ENCODE assay signal across 11 cellular contexts in genomic region chr14:75022655-75023054, GRCh38. TPM values are rescaled to one million over a fixed set of nuclear protein-coding genes. Genes with fewer than 3 reads are reported as not detected.
DNase-seq lines count a peak whose midpoint lies in the region; ATAC-seq, FAIRE-seq and TF ChIP-seq lines count a peak whose summit lies in the region.
"Had no signal": no experiment of that assay in that cellular context is flagged by ENCODE, and none has a peak within 500 bp of the region (broad histone marks: within the 10 kb centered on the region; RNA-seq: fewer than 3 reads in every experiment).

No MANE protein-coding gene starts in this region.

- no peak for TF ChIP-seq POLR2A in GM12891 (IDR thresholded peaks at IDR 0.05; ENCODE audit: low read depth, low read length)

- H3K27ac ChIP-seq in WERI-Rb-1 (no peak overlapping the region), right cardiac atrium (ENCODE audit: low read length) (no peak overlapping the region)
- H3K27ac ChIP-seq: upper lobe of left lung had no signal

- no peak overlapping the region for H3K4me3 ChIP-seq in WERI-Rb-1 (ENCODE audit: low read depth, low read length)
- no peak overlapping the region for H3K4me3 ChIP-seq in right cardiac atrium (ENCODE audit: low read length)
- H3K4me3 ChIP-seq: upper lobe of left lung had no signal

- no peak overlapping the region for H3K4me3 Mint-ChIP-seq in activated T-cell treated with anti-CD3 and anti-CD28 coated beads, Interleukin-2, amount 50 U/mL, for 4 hours
- H3K4me3 Mint-ChIP-seq: naive B cell had no signal

- no peaks in the 10 kb centered on the region for H3K4me1 Mint-ChIP-seq in activated T-cell treated with anti-CD3 and anti-CD28 coated beads, Interleukin-2, amount 50 U/mL, for 4 hours (ENCODE audit: low read depth)
- H3K4me1 Mint-ChIP-seq: naive B cell had no signal

- H3K4me1 ChIP-seq in right cardiac atrium (ENCODE audit: control insufficient read depth, insufficient read depth, low read length) = no peaks in the 10 kb centered on the region

- peak; percentile 68 for TF ChIP-seq CTCF in WERI-Rb-1 (IDR thresholded peaks at IDR 0.05; ENCODE audit: low read depth, low read length)

- intact Hi-C loops in right cardiac atrium (cut with DNase I) = no loop called here

- peak; percentile 90 to 95 for ATAC-seq in right cardiac atrium
- no peak for ATAC-seq in activated T-cell treated with anti-CD3 and anti-CD28 coated beads, Interleukin-2, amount 50 U/mL, for 4 hours

- H3K36me3 Mint-ChIP-seq in activated T-cell treated with anti-CD3 and anti-CD28 coated beads, Interleukin-2, amount 50 U/mL, for 4 hours (ENCODE audit: insufficient read depth) = peaks cover 27% of the 10 kb centered on the region

- no peaks in the 10 kb centered on the region for H3K9me3 ChIP-seq in WERI-Rb-1 (ENCODE audit: severe bottlenecking)
- H3K9me3 ChIP-seq in right cardiac atrium (ENCODE audit: control insufficient read depth, low read length) = no peaks in the 10 kb centered on the region
- H3K9me3 ChIP-seq: upper lobe of left lung had no signal

- H3K27me3 ChIP-seq in WERI-Rb-1 (ENCODE audit: insufficient read depth, low read depth, severe bottlenecking) (no peaks in the 10 kb centered on the region), right cardiac atrium (ENCODE audit: control insufficient read depth, insufficient read depth) (no peaks in the 10 kb centered on the region)
- H3K27me3 ChIP-seq: upper lobe of left lung had no signal

- H3K27me3 Mint-ChIP-seq in activated T-cell treated with anti-CD3 and anti-CD28 coated beads, Interleukin-2, amount 50 U/mL, for 4 hours (ENCODE audit: low read depth) = no peaks in the 10 kb centered on the region
- H3K27me3 Mint-ChIP-seq: naive B cell had no signal

- no peak for FAIRE-seq in GM12891 (lab: Jason Lieb, UNC)

- peak; percentile 22 for DNase-seq in AG20443 (ENCODE audit: low spot score)
- peak; percentile 19 for DNase-seq in H4 (ENCODE audit: low spot score)
- peak; percentile 34 for DNase-seq in WERI-Rb-1
- DNase-seq in right cardiac atrium = peak; percentile 57 to 80 (median 76)
- no peak for DNase-seq in NCI-H2081 (lab: John Stamatoyannopoulos, UW)
- DNase-seq in GM12891 (ENCODE audit: insufficient read length, low spot score) = no peak
- no peak for DNase-seq in activated T-cell treated with anti-CD3 and anti-CD28 coated beads, Interleukin-2, amount 50 U/mL, for 4 hours
- no peak for DNase-seq in effector CD4-positive, alpha-beta T cell
- DNase-seq: naive B cell; NK-92 treated with Interleukin-12 subunit alpha and Interleukin-12 subunit beta, amount 100 ng/mL, for 24 hours had no signal

- 60% methylated on average over 8 of the region's 8 CpGs for WGBS in right cardiac atrium

- H3K36me3 ChIP-seq in WERI-Rb-1 = peaks cover 41% of the 10 kb centered on the region

- no peaks in the 10 kb centered on the region for H3K9me3 Mint-ChIP-seq in activated T-cell treated with anti-CD3 and anti-CD28 coated beads, Interleukin-2, amount 50 U/mL, for 4 hours
- H3K9me3 Mint-ChIP-seq: naive B cell had no signal

TF ChIP-seq in GM12891, 5 proteins besides CTCF, POLR2A, EP300 and RAD21:
- TF ChIP-seq POLR2AphosphoS5 (IDR thresholded peaks at IDR 0.05; ENCODE audit: low read depth, low read length) (no peak), POU2F2 (IDR thresholded peaks at IDR 0.05; ENCODE audit: low read depth, low read length) (no peak), SPI1 (IDR thresholded peaks at IDR 0.05; ENCODE audit: low read depth, low read length) (no peak), PAX5 (IDR thresholded peaks at IDR 0.05; ENCODE audit: insufficient read depth, low read length, severe bottlenecking) (no peak), TAF1 (IDR thresholded peaks at IDR 0.05; ENCODE audit: low read depth, low read length) (no peak)
TF ChIP-seq in GM12891: peak in this region for 0.

RNA-seq across cellular contexts. Expression of gene EIF2B2, which starts 19.9 kb away (rescaled TPM):
- 51.0 and 90.5 TPM in 2 replicates for total RNA-seq in H4 (2014; rRNA removed; shearing (Covaris generic))
- total RNA-seq in right cardiac atrium = 10 to 100 TPM; 29.4 to 39.9 (median 35.9) TPM
- polyA plus RNA-seq in right cardiac atrium = 25.9 TPM
- polyA plus RNA-seq in GM12891 (2012; ENCODE audit: low read depth, missing spikeins) = 49.2 TPM
- total RNA-seq in activated T-cell treated with anti-CD3 and anti-CD28 coated beads, Interleukin-2, amount 50 U/mL, for 4 hours = 10 to 100 TPM; 61.2 to 69.4 (median 66.0) TPM

RNA-seq across cellular contexts. Expression of gene MLH3, which starts 28.6 kb away (rescaled TPM):
- total RNA-seq in H4 (2014; rRNA removed; shearing (Covaris generic)) = 6.6 and 11.8 TPM in 2 replicates
- 10 to 100 TPM; 23.2 to 27.7 (median 25.1) TPM for total RNA-seq in right cardiac atrium
- 12.5 TPM for polyA plus RNA-seq in right cardiac atrium
- 11.2 TPM for polyA plus RNA-seq in GM12891 (2012; ENCODE audit: low read depth, missing spikeins)
- total RNA-seq in activated T-cell treated with anti-CD3 and anti-CD28 coated beads, Interleukin-2, amount 50 U/mL, for 4 hours = 10 to 100 TPM; 11.0 to 14.7 (median 11.7) TPM

RNA-seq across cellular contexts. Expression of gene ACYP1, which starts 41.2 kb away (rescaled TPM):
- total RNA-seq in H4 (2014; rRNA removed; shearing (Covaris generic)) = 9.7 and 14.8 TPM in 2 replicates
- total RNA-seq in right cardiac atrium = 10 to 100 TPM; 10.2 to 14.2 (median 11.5) TPM
- 24.0 TPM for polyA plus RNA-seq in right cardiac atrium
- 20.7 TPM for polyA plus RNA-seq in GM12891 (2012; ENCODE audit: low read depth, missing spikeins)
- total RNA-seq in activated T-cell treated with anti-CD3 and anti-CD28 coated beads, Interleukin-2, amount 50 U/mL, for 4 hours = 10 to 100 TPM; 16.0 to 17.3 (median 16.8) TPM

RNA-seq across cellular contexts. Expression of gene ZC2HC1C, which starts 46.8 kb away (rescaled TPM):
- total RNA-seq in H4 (2014; rRNA removed; shearing (Covaris generic)) = 0.21 and 2.7 TPM in 2 replicates
- total RNA-seq in right cardiac atrium = 10 to 100 TPM in 1 of 4 donors, 1 to 10 TPM in 3; 6.9 to 10.8 (median 9.1) TPM
- 8.4 TPM for polyA plus RNA-seq in right cardiac atrium
- 0.59 TPM for polyA plus RNA-seq in GM12891 (2012; ENCODE audit: low read depth, missing spikeins)
- total RNA-seq in activated T-cell treated with anti-CD3 and anti-CD28 coated beads, Interleukin-2, amount 50 U/mL, for 4 hours = under 1 TPM; 0.45 to 0.84 (median 0.78) TPM

Comparison
In these comparisons a context has a peak if more than half of its experiments do, and no peak if none do; other contexts are left out.
1. DNase-seq: peak in AG20443 (single experiment), H4 (single experiment), WERI-Rb-1 (single experiment) and right cardiac atrium (3 of 3); none in NCI-H2081 (0 of 2), GM12891 (single experiment), activated T-cell treated with anti-CD3 and anti-CD28 coated beads, Interleukin-2, amount 50 U/mL, for 4 hours (single experiment) and effector CD4-positive, alpha-beta T cell (single experiment).
2. ATAC-seq: peak in right cardiac atrium (2 of 2); none in activated T-cell treated with anti-CD3 and anti-CD28 coated beads, Interleukin-2, amount 50 U/mL, for 4 hours (0 of 2).